ENCODE assay signal across 19 cellular contexts in genomic region chr10:3978174-3978573, GRCh38.
DNase-seq lines count a peak whose midpoint lies in the region; ATAC-seq, FAIRE-seq and TF ChIP-seq lines count a peak whose summit lies in the region.
"Had no signal": no experiment of that assay in that cellular context is flagged by ENCODE, and none has a peak within 500 bp of the region (broad histone marks: within the 10 kb centered on the region; RNA-seq: fewer than 3 reads in every experiment).

No MANE protein-coding gene starts in this region.

- DNase-seq in AG08395 (ENCODE audit: low spot score) (peak; percentile 28), M059J (ENCODE audit: low read depth) (peak; percentile 76), choroid plexus epithelial cell (ENCODE audit: low read depth) (peak; percentile 64), kidney epithelial cell (ENCODE audit: low read depth) (peak; percentile 37), pancreas (no peak)
- DNase-seq in stimulated activated CD8-positive, alpha-beta memory T cell treated with anti-CD3 and anti-CD28 coated beads, Interleukin-4, amount 100 ng/mL, for 48 hours: no peak
- DNase-seq: activated naive CD8-positive, alpha-beta T cell treated with anti-CD3 and anti-CD28 coated beads, Interleukin-2, amount 50 U/mL, for 24 hours; cerebellar nuclear complex; DMS79; natural killer cell; NCI-H1694; NCI-H446; SHP77; stimulated activated naive CD4-positive, alpha-beta T cell treated with Interleukin-2 at 50 U/mL for 16 hours had no signal

- H3K27me3 ChIP-seq in kidney epithelial cell (ENCODE audit: control insufficient read depth, insufficient read depth, low read length): no peaks in the 10 kb centered on the region
- H3K27me3 ChIP-seq in pancreas: no peaks in the 10 kb centered on the region

- H3K36me3 ChIP-seq in kidney epithelial cell (ENCODE audit: control insufficient read depth, insufficient read depth, low read length) (no peaks in the 10 kb centered on the region), pancreas (no peaks in the 10 kb centered on the region)
- H3K36me3 ChIP-seq: HAP-1 had no signal

- no peak for FAIRE-seq in pancreas (lab: Jason Lieb, UNC)
- FAIRE-seq: A549 had no signal

- no peaks in the 10 kb centered on the region for H3K4me1 ChIP-seq in pancreas
- H3K4me1 ChIP-seq: A549, HAP-1 had no signal

- intact Hi-C loops in pancreas (cut with DNase I): no loop called here

- TF ChIP-seq CTCF in choroid plexus epithelial cell (conservative IDR thresholded peaks at IDR 0.05; ENCODE audit: low read depth, low read length) (no peak), kidney epithelial cell (IDR thresholded peaks at IDR 0.05; ENCODE audit: insufficient read depth, low read length, poor library complexity, severe bottlenecking) (no peak), pancreas (IDR thresholded peaks at IDR 0.05) (no peak)

- H3K4me3 ChIP-seq in choroid plexus epithelial cell (ENCODE audit: low read depth, low read length): no peak overlapping the region
- H3K4me3 ChIP-seq in kidney epithelial cell (ENCODE audit: low read depth, low read length): no peak overlapping the region
- H3K4me3 ChIP-seq in pancreas: no peak overlapping the region
- H3K4me3 ChIP-seq: A549, HAP-1, lung had no signal

- WGBS in pancreas, 2 donors: 88 to 97% methylated on average over 1 of the region's 1 CpG

- ATAC-seq in GM21717 (IDR thresholded peaks at IDR 0.05; ENCODE audit: unreplicated experiment) (no peak), pancreas (no peak), HG02798 (IDR thresholded peaks at IDR 0.05; ENCODE audit: poor library complexity, unreplicated experiment) (no peak)
- ATAC-seq: A549; activated naive CD8-positive, alpha-beta T cell treated with anti-CD3 and anti-CD28 coated beads, Interleukin-2, amount 50 U/mL, for 24 hours had no signal

- H3K27ac ChIP-seq in pancreas: no peak overlapping the region
- H3K27ac ChIP-seq: A549 had no signal

- H3K9me3 ChIP-seq in pancreas: no peaks in the 10 kb centered on the region
- H3K9me3 ChIP-seq: A549, HAP-1 had no signal

Comparison
In these comparisons a context has a peak if more than half of its experiments do, and no peak if none do; other contexts are left out.
1. DNase-seq: peak in AG08395 (single experiment), M059J (single experiment), choroid plexus epithelial cell (single experiment) and kidney epithelial cell (single experiment); none in pancreas (0 of 6) and stimulated activated CD8-positive, alpha-beta memory T cell treated with anti-CD3 and anti-CD28 coated beads, Interleukin-4, amount 100 ng/mL, for 48 hours (single experiment).